ENCODE assay signal across 8 cellular contexts in the genomic region with DNA sequence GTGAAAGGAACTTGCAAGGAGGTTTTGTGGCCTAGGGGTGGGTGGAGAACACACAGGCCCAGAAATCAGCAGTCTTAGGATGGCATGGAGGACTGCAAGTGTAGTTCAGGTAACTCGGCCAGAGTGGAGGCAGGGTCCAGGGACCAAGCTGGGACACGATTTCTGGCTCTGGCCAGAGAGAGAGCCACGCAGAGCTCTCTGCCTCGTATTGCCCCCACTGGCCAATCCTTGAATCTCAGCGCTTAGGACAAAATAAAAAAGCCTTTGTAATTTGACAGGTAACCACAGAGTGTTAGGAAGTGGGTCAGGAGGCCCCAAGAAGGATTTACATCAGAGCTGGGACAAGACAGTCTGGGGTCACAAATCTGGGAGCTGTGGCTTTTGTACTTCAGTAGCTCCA. TPM values are rescaled to one million over a fixed set of nuclear protein-coding genes. Genes with fewer than 3 reads are reported as not detected.
DNase-seq lines count a peak whose midpoint lies in the region; ATAC-seq and TF ChIP-seq lines count a peak whose summit lies in the region.

No MANE protein-coding gene starts in this region.

- H3K36me3 Mint-ChIP-seq in activated T-cell treated with anti-CD3 and anti-CD28 coated beads, Interleukin-2, amount 50 U/mL, for 72 hours (ENCODE audit: insufficient read depth in 2 of 2): peaks cover 0 to 1% of the 10 kb centered on the region in 2 donors
- H3K36me3 Mint-ChIP-seq in stimulated activated memory B cell treated with anti-CD40 and anti-IgM and Interleukin-4, amounts not matched to agents 10 μg/mL and 1 μg/mL and 100 μg/mL, for 72 hours: peaks cover 12% of the 10 kb centered on the region

- peaks cover 92% of the 10 kb centered on the region for H3K4me1 Mint-ChIP-seq in activated T-cell treated with anti-CD3 and anti-CD28 coated beads, Interleukin-2, amount 50 U/mL, for 72 hours (ENCODE audit: low read depth)
- H3K4me1 Mint-ChIP-seq in stimulated activated memory B cell treated with anti-CD40 and anti-IgM and Interleukin-4, amounts not matched to agents 10 μg/mL and 1 μg/mL and 100 μg/mL, for 72 hours: peaks cover 95% of the 10 kb centered on the region

- in situ Hi-C loops in SK-MEL-5 (cut with HindIII; ENCODE audit: low pct_unique_long_range_greater_than_20kb, low sequenced_read_pairs): no loop called here

- no peak overlapping the region for H3K4me3 ChIP-seq in fibroblast of mammary gland (ENCODE audit: control insufficient read depth, low read depth, low read length)

- peak overlapping the region; percentile 27 for H3K27ac Mint-ChIP-seq in activated T-cell treated with anti-CD3 and anti-CD28 coated beads, Interleukin-2, amount 50 U/mL, for 72 hours
- peak overlapping the region; percentile 77 for H3K27ac Mint-ChIP-seq in stimulated activated memory B cell treated with anti-CD40 and anti-IgM and Interleukin-4, amounts not matched to agents 10 μg/mL and 1 μg/mL and 100 μg/mL, for 72 hours

- no peaks in the 10 kb centered on the region for H3K27me3 Mint-ChIP-seq in activated T-cell treated with anti-CD3 and anti-CD28 coated beads, Interleukin-2, amount 50 U/mL, for 72 hours (ENCODE audit: low read depth)
- no peaks in the 10 kb centered on the region for H3K27me3 Mint-ChIP-seq in stimulated activated memory B cell treated with anti-CD40 and anti-IgM and Interleukin-4, amounts not matched to agents 10 μg/mL and 1 μg/mL and 100 μg/mL, for 72 hours

- peak overlapping the region; percentile 53 to 60 for H3K4me3 Mint-ChIP-seq in activated T-cell treated with anti-CD3 and anti-CD28 coated beads, Interleukin-2, amount 50 U/mL, for 72 hours
- no peak overlapping the region for H3K4me3 Mint-ChIP-seq in stimulated activated memory B cell treated with anti-CD40 and anti-IgM and Interleukin-4, amounts not matched to agents 10 μg/mL and 1 μg/mL and 100 μg/mL, for 72 hours

- TF ChIP-seq CTCF in fibroblast of mammary gland (conservative IDR thresholded peaks at IDR 0.05; ENCODE audit: control insufficient read depth, insufficient read depth, low read depth, low read length): peak; percentile 7

- peak in 1 of 2 donors; percentile 17 for ATAC-seq in activated T-cell treated with anti-CD3 and anti-CD28 coated beads, Interleukin-2, amount 50 U/mL, for 72 hours (replicated peaks in 1 of 2)
- ATAC-seq in stimulated activated memory B cell treated with anti-CD40 and anti-IgM and Interleukin-4, amounts not matched to agents 10 μg/mL and 1 μg/mL and 100 μg/mL, for 72 hours: peak; percentile 35
- no peak for ATAC-seq in GM19328 (IDR thresholded peaks at IDR 0.05; ENCODE audit: unreplicated experiment)

- H3K9me3 Mint-ChIP-seq in activated T-cell treated with anti-CD3 and anti-CD28 coated beads, Interleukin-2, amount 50 U/mL, for 72 hours: no peaks in the 10 kb centered on the region
- H3K9me3 Mint-ChIP-seq in stimulated activated memory B cell treated with anti-CD40 and anti-IgM and Interleukin-4, amounts not matched to agents 10 μg/mL and 1 μg/mL and 100 μg/mL, for 72 hours: no peaks in the 10 kb centered on the region

- no peak for DNase-seq in activated T-cell treated with anti-CD3 and anti-CD28 coated beads, Interleukin-2, amount 50 U/mL, for 72 hours
- no peak for DNase-seq in activated T-cell treated with anti-CD3 and anti-CD28 coated beads, Interleukin-2, amount 50 U/mL, for 48 hours
- DNase-seq in SK-MEL-5 (ENCODE audit: low read depth, low spot score) (peak; percentile 80), fibroblast of mammary gland (ENCODE audit: low read depth) (no peak), NCI-H1105 (lab: John Stamatoyannopoulos, UW) (no peak), occipital lobe (lab: John Stamatoyannopoulos, UW) (no peak)

RNA-seq across cellular contexts. Expression of a gene that starts 11.7 kb away (rescaled TPM):
- 10 to 100 TPM; 21.4 to 21.8 TPM for total RNA-seq in activated T-cell treated with anti-CD3 and anti-CD28 coated beads, Interleukin-2, amount 50 U/mL, for 72 hours
- total RNA-seq in SK-MEL-5 (2014; rRNA removed; shearing (Covaris generic)): 57.1 and 61.8 TPM in 2 replicates
- polyA plus RNA-seq in SK-MEL-5 (2015; cell fraction: cytosol; rRNA removed): 21.0 and 31.5 TPM in 2 replicates
- polyA plus RNA-seq in SK-MEL-5 (2015; cell fraction: nucleus; rRNA removed): 80.6 and 81.3 TPM in 2 replicates
- total RNA-seq in occipital lobe: 22.1 TPM
